Comparison of ENCODE assay signal across 12 cellular contexts in the genomic region with DNA sequence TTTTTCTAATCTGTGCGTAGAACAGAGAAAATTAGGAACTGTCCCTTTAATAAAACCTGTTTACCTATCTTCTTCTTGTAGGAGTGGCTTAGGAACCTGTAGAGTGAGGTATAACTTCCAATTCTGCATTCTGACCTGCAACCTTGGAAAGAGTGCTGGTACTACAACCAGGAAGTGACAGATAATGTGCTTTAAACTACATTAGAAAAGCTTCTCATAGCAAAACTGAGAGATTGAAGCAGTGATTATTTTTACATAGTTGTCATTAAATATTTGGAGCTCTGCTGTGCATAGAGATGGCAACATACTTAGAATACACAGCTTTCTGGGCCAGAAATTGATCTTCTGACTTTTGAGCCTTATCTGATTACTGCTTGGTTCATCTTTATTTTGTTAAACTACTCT.
DNase-seq lines count a peak whose midpoint lies in the region; ATAC-seq and TF ChIP-seq lines count a peak whose summit lies in the region.
"Had no signal": no experiment of that assay in that cellular context is flagged by ENCODE, and none has a peak within 500 bp of the region (broad histone marks: within the 10 kb centered on the region; RNA-seq: fewer than 3 reads in every experiment).

No MANE protein-coding gene starts in this region.

- peak overlapping the region; percentile 69 for H3K4me3 ChIP-seq in parathyroid adenoma (ENCODE audit: low read depth, low read length)

- H3K27ac Mint-ChIP-seq in effector memory CD8-positive, alpha-beta T cell: no peak overlapping the region

- no peak for TF ChIP-seq CTCF in parathyroid adenoma (IDR thresholded peaks at IDR 0.05)

- H3K4me1 ChIP-seq in parathyroid adenoma: no peaks in the 10 kb centered on the region

- no peaks in the 10 kb centered on the region for H3K27me3 ChIP-seq in parathyroid adenoma (ENCODE audit: control insufficient read depth, insufficient read depth, low read length)

- H3K9me3 Mint-ChIP-seq in effector memory CD8-positive, alpha-beta T cell: no peaks in the 10 kb centered on the region

- H3K4me1 Mint-ChIP-seq in effector memory CD8-positive, alpha-beta T cell (ENCODE audit: low read depth in 2 of 2): peaks cover 0 to 3% of the 10 kb centered on the region in 2 donors

- no peak overlapping the region for H3K9ac ChIP-seq in parathyroid adenoma

- peak overlapping the region; percentile 89 for H3K4me2 ChIP-seq in parathyroid adenoma (ENCODE audit: low read length)

- no peaks in the 10 kb centered on the region for H3K36me3 ChIP-seq in parathyroid adenoma (ENCODE audit: control insufficient read depth, insufficient read depth, low read length)

- DNase-seq in DMS153 treated with DMSO at 0.1 percent for 48 hours (lab: John Stamatoyannopoulos, UW; ENCODE audit: unreplicated experiment) (peak; percentile 74), NCI-H2196 (lab: John Stamatoyannopoulos, UW; ENCODE audit: unreplicated experiment) (peak; percentile 46), KBM-7 (no peak)
- no peak for DNase-seq in effector memory CD8-positive, alpha-beta T cell
- DNase-seq in activated CD4-positive, alpha-beta T cell treated with anti-CD3 and anti-CD28 coated beads, Interleukin-2, amount 50 U/mL, for 1 hour: no peak
- no peak for DNase-seq in activated CD4-positive, alpha-beta T cell treated with anti-CD3 and anti-CD28 coated beads for 1 hour
- DNase-seq: activated gamma-delta T cell, GDM1, NCI-H1436, T-helper 1 cell had no signal

- in situ Hi-C loops in KBM-7 (cut with MboI; ENCODE audit: low pct_unique_long_range_greater_than_20kb, low sequenced_read_pairs): no loop called here

- peak overlapping the region; percentile 0 for H2AFZ ChIP-seq in parathyroid adenoma

- no peak overlapping the region for H3K27ac ChIP-seq in parathyroid adenoma

- peak; percentile 49 for ATAC-seq in effector memory CD8-positive, alpha-beta T cell (replicated peaks)
- ATAC-seq in GM18511 (IDR thresholded peaks at IDR 0.05; ENCODE audit: unreplicated experiment): no peak

- peaks cover 0 to 6% of the 10 kb centered on the region in 2 donors for H3K27me3 Mint-ChIP-seq in effector memory CD8-positive, alpha-beta T cell

- no peaks in the 10 kb centered on the region for H3K9me3 ChIP-seq in parathyroid adenoma (ENCODE audit: control insufficient read depth, low read length)

- H3K36me3 Mint-ChIP-seq in effector memory CD8-positive, alpha-beta T cell (ENCODE audit: insufficient read depth): no peaks in the 10 kb centered on the region

- H3K4me3 Mint-ChIP-seq in effector memory CD8-positive, alpha-beta T cell: peak overlapping the region in 1 of 2 donors; percentile 5

- H3K79me2 ChIP-seq in parathyroid adenoma: no peaks in the 10 kb centered on the region

Comparison
In these comparisons a context has a peak if more than half of its experiments do, and no peak if none do; other contexts are left out.
1. DNase-seq: peak in DMS153 treated with DMSO at 0.1 percent for 48 hours (single experiment) and NCI-H2196 (single experiment); none in effector memory CD8-positive, alpha-beta T cell (0 of 3), activated CD4-positive, alpha-beta T cell treated with anti-CD3 and anti-CD28 coated beads, Interleukin-2, amount 50 U/mL, for 1 hour (single experiment), KBM-7 (single experiment) and activated CD4-positive, alpha-beta T cell treated with anti-CD3 and anti-CD28 coated beads for 1 hour (single experiment).